Comparison of ENCODE assay signal across 8 cellular contexts in the genomic region with DNA sequence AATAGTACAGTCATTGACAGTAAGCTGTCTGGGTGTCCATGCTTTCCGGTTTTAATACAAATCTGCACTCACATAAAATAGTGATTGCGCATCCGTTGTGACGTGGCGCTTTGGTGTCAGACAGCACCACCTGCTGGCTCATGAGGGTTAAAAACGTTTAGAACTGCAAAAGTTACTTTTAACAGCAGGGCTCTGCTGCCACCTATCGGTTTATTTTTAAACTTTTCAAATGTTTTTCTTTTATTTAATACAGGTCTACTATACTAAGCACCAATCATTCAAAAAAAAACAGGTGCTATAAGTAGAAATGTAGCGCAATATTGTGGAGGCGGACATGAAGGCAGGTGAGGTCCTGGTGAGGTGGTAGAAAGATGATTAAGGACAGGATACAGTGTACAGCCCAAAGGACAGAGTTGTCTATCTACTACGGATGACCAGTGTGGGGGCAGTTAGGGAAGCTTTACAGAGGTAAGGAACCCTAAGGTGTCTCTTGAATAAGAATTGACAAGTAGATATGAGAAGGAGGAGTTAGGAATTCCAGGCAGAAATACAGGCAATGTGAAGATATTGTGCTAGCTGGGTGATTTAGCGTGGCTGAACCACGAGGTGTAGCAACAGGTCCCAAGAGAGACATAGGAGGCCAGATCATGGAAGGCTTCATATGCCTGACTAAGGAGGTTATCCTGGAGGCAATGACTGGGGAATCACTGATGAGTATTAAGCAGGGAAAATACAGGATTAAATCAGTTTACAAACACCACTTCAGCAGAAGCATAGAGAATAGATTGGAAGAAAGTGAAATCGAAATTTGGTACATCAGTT.
DNase-seq lines count a peak whose midpoint lies in the region; ATAC-seq, FAIRE-seq and TF ChIP-seq lines count a peak whose summit lies in the region.

No MANE protein-coding gene starts in this region.

- TF ChIP-seq CTCF in A549 (IDR thresholded peaks at IDR 0.05) (peak; percentile 100), kidney epithelial cell (IDR thresholded peaks at IDR 0.05; ENCODE audit: insufficient read depth, low read length, poor library complexity, severe bottlenecking) (peak; percentile 96)

- no peaks in the 10 kb centered on the region for H3K36me3 ChIP-seq in kidney epithelial cell (ENCODE audit: control insufficient read depth, insufficient read depth, low read length)

- POLR2A ChIA-PET in A549 (lab: Yijun Ruan, JAX) = no interaction called here

- DNase-seq in A549 (ENCODE audit: low read depth in 1 of 2, low spot score in 1 of 2) = peak; percentile 62 to 90
- DNase-seq in NCI-H345 treated with DMSO at 0.1 percent for 48 hours (lab: John Stamatoyannopoulos, UW; ENCODE audit: unreplicated experiment) = peak; percentile 82
- peak; percentile 40 to 69 (median 60) for DNase-seq in activated CD4-positive, CD25-positive, alpha-beta regulatory T cell (lab: John Stamatoyannopoulos, UW)
- peak in 52 of 61 donors; percentile 6 to 84 (median 38) for DNase-seq in caudate nucleus (lab: John Stamatoyannopoulos, UW)
- peak; percentile 61 for DNase-seq in kidney epithelial cell (ENCODE audit: low read depth)
- peak; percentile 81 to 82 for DNase-seq in stimulated activated CD4-positive, alpha-beta T cell treated with anti-CD3 and anti-CD28 coated beads, Interleukin-2, amount 100 ng/mL, for 24 hours

- H3K27ac ChIP-seq in A549 = no peak overlapping the region
- H3K27ac ChIP-seq in caudate nucleus (ENCODE audit: low read depth, low read length) = no peak overlapping the region

- TF ChIP-seq POLR2A in A549 (IDR thresholded peaks at IDR 0.05; ENCODE audit: low read length) = no peak

- H3K4me3 ChIP-seq in A549 (no peak overlapping the region), kidney epithelial cell (ENCODE audit: low read depth, low read length) (no peak overlapping the region)

- no peaks in the 10 kb centered on the region for H3K9me3 ChIP-seq in A549

- 22% methylated on average over 13 of the region's 13 CpGs for WGBS in A549 (ENCODE audit: missing lambda C conversion rate)

- peak; percentile 80 to 85 for ATAC-seq in A549
- ATAC-seq in GM18519 (IDR thresholded peaks at IDR 0.05; ENCODE audit: low FRiP score, unreplicated experiment) = peak; percentile 73
- ATAC-seq in HG03139 (IDR thresholded peaks at IDR 0.05; ENCODE audit: unreplicated experiment) = peak; percentile 73

- FAIRE-seq in A549 (lab: Jason Lieb, UNC) = peak; percentile 84

- H3K27me3 ChIP-seq in kidney epithelial cell (ENCODE audit: control insufficient read depth, insufficient read depth, low read length) = peaks cover 6% of the 10 kb centered on the region

- H3K4me1 ChIP-seq in A549 = no peaks in the 10 kb centered on the region

- no peak for TF ChIP-seq EP300 in A549 (IDR thresholded peaks at IDR 0.05)

- TF ChIP-seq RAD21 in A549 (conservative IDR thresholded peaks at IDR 0.05 in 1 of 2, IDR thresholded peaks at IDR 0.05 in 1 of 2) = peak; percentile 97 to 98

- CTCF ChIA-PET in A549 (lab: Yijun Ruan, JAX) = interaction anchor here (0.5 to 7.8 kb wide), 39 partner anchors 9 to 1334 kb away, joined by 3 to 131 read pairs (median 4); a partner anchor contains a TSS

- peak overlapping the region; percentile 44 for H3K4me2 ChIP-seq in A549

TF ChIP-seq in A549, 52 proteins besides CTCF, POLR2A, EP300 and RAD21:
- TF ChIP-seq NFE2L2 (conservative IDR thresholded peaks at IDR 0.05; ENCODE audit: low read length) (no peak), TP53 (CRISPR knock-in tag; IDR thresholded peaks at IDR 0.05) (no peak), HOXA7 (CRISPR knock-in tag; IDR thresholded peaks at IDR 0.05) (no peak), KDM1A (IDR thresholded peaks at IDR 0.05; ENCODE audit: low read depth) (no peak), HOXB5 (CRISPR knock-in tag; IDR thresholded peaks at IDR 0.05) (no peak), JUN (IDR thresholded peaks at IDR 0.05) (no peak), CEBPB (IDR thresholded peaks at IDR 0.05) (peak; percentile 8 to 64; a peak in 2 of 4 replicates), SMC3 (IDR thresholded peaks at IDR 0.05) (peak; percentile 98)
- TF ChIP-seq, protein P1, sequence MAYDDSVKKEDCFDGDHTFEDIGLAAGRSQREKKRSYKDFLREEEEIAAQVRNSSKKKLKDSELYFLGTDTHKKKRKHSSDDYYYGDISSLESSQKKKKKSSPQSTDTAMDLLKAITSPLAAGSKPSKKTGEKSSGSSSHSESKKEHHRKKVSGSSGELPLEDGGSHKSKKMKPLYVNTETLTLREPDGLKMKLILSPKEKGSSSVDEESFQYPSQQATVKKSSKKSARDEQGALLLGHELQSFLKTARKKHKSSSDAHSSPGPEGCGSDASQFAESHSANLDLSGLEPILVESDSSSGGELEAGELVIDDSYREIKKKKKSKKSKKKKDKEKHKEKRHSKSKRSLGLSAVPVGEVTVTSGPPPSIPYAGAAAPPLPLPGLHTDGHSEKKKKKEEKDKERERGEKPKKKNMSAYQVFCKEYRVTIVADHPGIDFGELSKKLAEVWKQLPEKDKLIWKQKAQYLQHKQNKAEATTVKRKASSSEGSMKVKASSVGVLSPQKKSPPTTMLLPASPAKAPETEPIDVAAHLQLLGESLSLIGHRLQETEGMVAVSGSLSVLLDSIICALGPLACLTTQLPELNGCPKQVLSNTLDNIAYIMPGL (CRISPR knock-in tag; IDR thresholded peaks at IDR 0.05; ENCODE audit: borderline replicate concordance) = no peak
- TF ChIP-seq, protein P2, sequence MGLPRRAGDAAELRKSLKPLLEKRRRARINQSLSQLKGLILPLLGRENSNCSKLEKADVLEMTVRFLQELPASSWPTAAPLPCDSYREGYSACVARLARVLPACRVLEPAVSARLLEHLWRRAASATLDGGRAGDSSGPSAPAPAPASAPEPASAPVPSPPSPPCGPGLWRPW (IDR thresholded peaks at IDR 0.05) = no peak
- TF ChIP-seq, protein P3, sequence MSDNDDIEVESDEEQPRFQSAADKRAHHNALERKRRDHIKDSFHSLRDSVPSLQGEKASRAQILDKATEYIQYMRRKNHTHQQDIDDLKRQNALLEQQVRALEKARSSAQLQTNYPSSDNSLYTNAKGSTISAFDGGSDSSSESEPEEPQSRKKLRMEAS (IDR thresholded peaks at IDR 0.05) = no peak
- TF ChIP-seq, protein P4, sequence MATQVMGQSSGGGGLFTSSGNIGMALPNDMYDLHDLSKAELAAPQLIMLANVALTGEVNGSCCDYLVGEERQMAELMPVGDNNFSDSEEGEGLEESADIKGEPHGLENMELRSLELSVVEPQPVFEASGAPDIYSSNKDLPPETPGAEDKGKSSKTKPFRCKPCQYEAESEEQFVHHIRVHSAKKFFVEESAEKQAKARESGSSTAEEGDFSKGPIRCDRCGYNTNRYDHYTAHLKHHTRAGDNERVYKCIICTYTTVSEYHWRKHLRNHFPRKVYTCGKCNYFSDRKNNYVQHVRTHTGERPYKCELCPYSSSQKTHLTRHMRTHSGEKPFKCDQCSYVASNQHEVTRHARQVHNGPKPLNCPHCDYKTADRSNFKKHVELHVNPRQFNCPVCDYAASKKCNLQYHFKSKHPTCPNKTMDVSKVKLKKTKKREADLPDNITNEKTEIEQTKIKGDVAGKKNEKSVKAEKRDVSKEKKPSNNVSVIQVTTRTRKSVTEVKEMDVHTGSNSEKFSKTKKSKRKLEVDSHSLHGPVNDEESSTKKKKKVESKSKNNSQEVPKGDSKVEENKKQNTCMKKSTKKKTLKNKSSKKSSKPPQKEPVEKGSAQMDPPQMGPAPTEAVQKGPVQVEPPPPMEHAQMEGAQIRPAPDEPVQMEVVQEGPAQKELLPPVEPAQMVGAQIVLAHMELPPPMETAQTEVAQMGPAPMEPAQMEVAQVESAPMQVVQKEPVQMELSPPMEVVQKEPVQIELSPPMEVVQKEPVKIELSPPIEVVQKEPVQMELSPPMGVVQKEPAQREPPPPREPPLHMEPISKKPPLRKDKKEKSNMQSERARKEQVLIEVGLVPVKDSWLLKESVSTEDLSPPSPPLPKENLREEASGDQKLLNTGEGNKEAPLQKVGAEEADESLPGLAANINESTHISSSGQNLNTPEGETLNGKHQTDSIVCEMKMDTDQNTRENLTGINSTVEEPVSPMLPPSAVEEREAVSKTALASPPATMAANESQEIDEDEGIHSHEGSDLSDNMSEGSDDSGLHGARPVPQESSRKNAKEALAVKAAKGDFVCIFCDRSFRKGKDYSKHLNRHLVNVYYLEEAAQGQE (IDR thresholded peaks at IDR 0.05) = no peak
TF ChIP-seq in A549: peak in this region for 2.
